Comparison of ENCODE assay signal across 24 cellular contexts in genomic region chr17:7513850-7514419, GRCh38. TPM values are rescaled to one million over a fixed set of nuclear protein-coding genes. Genes with fewer than 3 reads are reported as not detected.
A peak's percentile ranks its signal among the peaks of the same experiment; 100 is the strongest.
DNase-seq lines count a peak whose midpoint lies in the region; ATAC-seq, FAIRE-seq and TF ChIP-seq lines count a peak whose summit lies in the region.
"Had no signal": no experiment of that assay in that cellular context is flagged by ENCODE, and none has a peak within 500 bp of the region (broad histone marks: within the 10 kb centered on the region; RNA-seq: fewer than 3 reads in every experiment).

No MANE protein-coding gene starts in this region.

- H3K79me1 ChIP-seq in IMR-90 (ENCODE audit: low read depth in 1 of 2, low read length in 2 of 2): 0 out of 4 replicates have a peak, but pooled peaks cover 0 to 5% of the 10 kb centered on the region in 2 experiments

- H3K56ac ChIP-seq in IMR-90 (ENCODE audit: extremely low read depth, insufficient read depth, low read length): no peak overlapping the region

- H3K9me3 Mint-ChIP-seq in central memory CD8-positive, alpha-beta T cell: no peaks in the 10 kb centered on the region
- no peaks in the 10 kb centered on the region for H3K9me3 Mint-ChIP-seq in stimulated activated effector memory CD8-positive, alpha-beta T cell treated with anti-CD3 and anti-CD28 coated beads, Interleukin-12 subunit alpha, Interleukin-12 subunit beta, amount 100 ng/mL, for 72 hours
- no peaks in the 10 kb centered on the region for H3K9me3 Mint-ChIP-seq in Calu3 (ENCODE audit: low read depth, unreplicated experiment)
- H3K9me3 Mint-ChIP-seq: CD8-positive, alpha-beta memory T cell; natural killer cell treated with Interleukin-12 subunit alpha and Interleukin-12 subunit beta and Interleukin-15 and Interleukin-18, amount 100 ng/mL, for 72 hours had no signal

- dilution Hi-C loops in IMR-90 (cut with HindIII; ENCODE audit: low sequenced_read_pairs, unreplicated experiment): no loop called here

- no peak overlapping the region for H3K4ac ChIP-seq in IMR-90 (ENCODE audit: low read depth, low read length)

- no peak overlapping the region for H3K18ac ChIP-seq in IMR-90 (ENCODE audit: low read depth, low read length)

- FAIRE-seq in GM12891 (lab: Jason Lieb, UNC): no peak

- H3K27me3 Mint-ChIP-seq in central memory CD8-positive, alpha-beta T cell: no peaks in the 10 kb centered on the region
- no peaks in the 10 kb centered on the region for H3K27me3 Mint-ChIP-seq in Calu3 (ENCODE audit: unreplicated experiment)
- H3K27me3 Mint-ChIP-seq: activated CD8-positive, alpha-beta memory T cell treated with anti-CD3 and anti-CD28 coated beads, Interleukin-2, amount 10 ng/mL, durations not matched to agents 7 days and 5 days; CD8-positive, alpha-beta memory T cell; natural killer cell treated with Interleukin-12 subunit alpha and Interleukin-12 subunit beta and Interleukin-15 and Interleukin-18, amount 100 ng/mL, for 72 hours had no signal

- H4K5ac ChIP-seq in IMR-90 (ENCODE audit: low read depth, low read length): no peak overlapping the region

- in situ Hi-C loops in IMR-90 (cut with MboI; ENCODE audit: low sequenced_read_pairs): loop anchor here (5.0 kb wide), 1 partner anchor 38 kb away; no protein-coding TSS in a partner anchor

- H3K36me3 ChIP-seq in IMR-90 (ENCODE audit: control insufficient read depth, insufficient read depth, low read length) (peaks cover 57% of the 10 kb centered on the region), esophagus muscularis mucosa (peaks cover 44 to 62% (median 55%) of the 10 kb centered on the region in 4 donors)

- H2BK120ac ChIP-seq in IMR-90 (ENCODE audit: low read depth, low read length): no peak overlapping the region

- no peak overlapping the region for H3K4me2 ChIP-seq in IMR-90 (ENCODE audit: low read depth, low read length)

- H3K4me1 ChIP-seq in IMR-90 (ENCODE audit: control insufficient read depth, insufficient read depth, low read length) (0 out of 2 replicates have a peak, but pooled peaks cover 1% of the 10 kb centered on the region), esophagus muscularis mucosa (peaks cover 0 to 6% (median 0%) of the 10 kb centered on the region in 4 donors)
- H3K4me1 ChIP-seq: sigmoid colon had no signal

- no peak for TF ChIP-seq EP300 in esophagus muscularis mucosa (IDR thresholded peaks at IDR 0.05)

- TF ChIP-seq CTCF in IMR-90 (conservative IDR thresholded peaks at IDR 0.05; ENCODE audit: low read depth, low read length): no peak
- no peak for TF ChIP-seq CTCF in Calu3 (IDR thresholded peaks at IDR 0.05; ENCODE audit: unreplicated experiment)
- TF ChIP-seq CTCF in esophagus muscularis mucosa (IDR thresholded peaks at IDR 0.05): no peak

- H3K23ac ChIP-seq in IMR-90 (ENCODE audit: low read depth, low read length): no peak overlapping the region

- no peak overlapping the region for H2AK5ac ChIP-seq in IMR-90 (ENCODE audit: low read depth, low read length)

- H3K27ac ChIP-seq in IMR-90 (ENCODE audit: insufficient read depth, low read length): no peak overlapping the region
- H3K27ac ChIP-seq in esophagus muscularis mucosa (replicated peaks in 1 of 4): no peak overlapping the region
- H3K27ac ChIP-seq: brain microvascular endothelial cell, colonic mucosa, sigmoid colon had no signal

- H3K36me3 Mint-ChIP-seq in central memory CD8-positive, alpha-beta T cell (ENCODE audit: insufficient read depth): peaks cover 59% of the 10 kb centered on the region
- peaks cover 72% of the 10 kb centered on the region for H3K36me3 Mint-ChIP-seq in stimulated activated effector memory CD8-positive, alpha-beta T cell treated with anti-CD3 and anti-CD28 coated beads, Interleukin-12 subunit alpha, Interleukin-12 subunit beta, amount 100 ng/mL, for 72 hours
- peaks cover 27% of the 10 kb centered on the region for H3K36me3 Mint-ChIP-seq in Calu3 (ENCODE audit: insufficient read depth, unreplicated experiment)

- no peak overlapping the region for H2BK20ac ChIP-seq in IMR-90 (ENCODE audit: low read depth, low read length)

- no peak for TF ChIP-seq RAD21 in IMR-90 (IDR thresholded peaks at IDR 0.05; ENCODE audit: low read length)

- H3K27ac Mint-ChIP-seq in central memory CD8-positive, alpha-beta T cell (ENCODE audit: low read depth): peak overlapping the region; percentile 84
- peak overlapping the region; percentile 59 for H3K27ac Mint-ChIP-seq in stimulated activated effector memory CD8-positive, alpha-beta T cell treated with anti-CD3 and anti-CD28 coated beads, Interleukin-12 subunit alpha, Interleukin-12 subunit beta, amount 100 ng/mL, for 72 hours
- H3K27ac Mint-ChIP-seq in Calu3 (ENCODE audit: unreplicated experiment): no peak overlapping the region
- H3K27ac Mint-ChIP-seq: natural killer cell treated with Interleukin-12 subunit alpha and Interleukin-12 subunit beta and Interleukin-15 and Interleukin-18, amount 100 ng/mL, for 72 hours had no signal

- H2AFZ ChIP-seq in IMR-90 (replicated peaks; ENCODE audit: low read length, poor library complexity): no peak overlapping the region

- intact Hi-C loops in IMR-90 (cut with micrococcal nuclease) (loop anchor here (1.0 kb wide), 2 partner anchors 47 to 75 kb away; partner anchors contain the start of gene SENP3), Calu3 (cut with micrococcal nuclease; ENCODE audit: unreplicated experiment) (loop anchor here (1.0 kb wide), 1 partner anchor 47 kb away; the partner anchor contains the start of gene SENP3), esophagus muscularis mucosa (cut with DNase I) (loop anchor here (2.0 kb wide), 2 partner anchors 45 to 75 kb away; partner anchors contain the start of gene TNFSF13)

- H2BK15ac ChIP-seq in IMR-90 (ENCODE audit: low read depth, low read length): no peak overlapping the region

- no peak overlapping the region for H2BK5ac ChIP-seq in IMR-90 (ENCODE audit: low read depth, low read length, poor library complexity, severe bottlenecking)

- no peak overlapping the region for H3K9ac ChIP-seq in IMR-90 (ENCODE audit: low read depth, low read length)

- H3K27me3 ChIP-seq in IMR-90 (ENCODE audit: control insufficient read depth, insufficient read depth, low read length) (no peaks in the 10 kb centered on the region), esophagus muscularis mucosa (no peaks in the 10 kb centered on the region)
- H3K27me3 ChIP-seq: brain microvascular endothelial cell, colonic mucosa, sigmoid colon had no signal

- no peak overlapping the region for H3K14ac ChIP-seq in IMR-90 (replicated peaks; ENCODE audit: low read depth, low read length)

- no peak overlapping the region for H3K4me3 ChIP-seq in IMR-90 (ENCODE audit: insufficient read depth, low read depth, low read length)
- no peak overlapping the region for H3K4me3 ChIP-seq in esophagus muscularis mucosa
- H3K4me3 ChIP-seq: colonic mucosa, sigmoid colon had no signal

- peaks cover 3% of the 10 kb centered on the region; the same call in 1 of the 2 replicates for H4K20me1 ChIP-seq in IMR-90 (ENCODE audit: insufficient read depth, low read length)

- CTCF ChIA-PET in IMR-90 (lab: Yijun Ruan, JAX) (interaction anchor here (0.5 to 3.7 kb wide), 6 partner anchors 9 to 70 kb away, joined by 3 to 24 read pairs (median 3); partner anchors contain the start of genes MPDU1 and SENP3), Calu3 (lab: Charles Lee) (interaction anchor here (0.7 to 4.2 kb wide), 3 partner anchors 24 to 46 kb away, joined by 3 to 33 read pairs (median 4); partner anchors contain the start of gene TNFSF13)

- TF ChIP-seq POLR2A in GM12891 (IDR thresholded peaks at IDR 0.05; ENCODE audit: low read depth, low read length): no peak
- TF ChIP-seq POLR2A in IMR-90 (IDR thresholded peaks at IDR 0.05; ENCODE audit: low read depth, low read length): no peak
- TF ChIP-seq POLR2A in esophagus muscularis mucosa (IDR thresholded peaks at IDR 0.05; ENCODE audit: low read depth): no peak

- H3K4me3 Mint-ChIP-seq in central memory CD8-positive, alpha-beta T cell: no peak overlapping the region
- H3K4me3 Mint-ChIP-seq in stimulated activated effector memory CD8-positive, alpha-beta T cell treated with anti-CD3 and anti-CD28 coated beads, Interleukin-12 subunit alpha, Interleukin-12 subunit beta, amount 100 ng/mL, for 72 hours: no peak overlapping the region
- no peak overlapping the region for H3K4me3 Mint-ChIP-seq in Calu3 (ENCODE audit: low read depth, unreplicated experiment)
- H3K4me3 Mint-ChIP-seq: activated CD8-positive, alpha-beta memory T cell treated with anti-CD3 and anti-CD28 coated beads, Interleukin-2, amount 10 ng/mL, durations not matched to agents 7 days and 5 days; CD8-positive, alpha-beta memory T cell; natural killer cell treated with Interleukin-12 subunit alpha and Interleukin-12 subunit beta and Interleukin-15 and Interleukin-18, amount 100 ng/mL, for 72 hours had no signal

- no peak overlapping the region for H4K8ac ChIP-seq in IMR-90 (ENCODE audit: low read depth in 2 of 2, low read length in 2 of 2)

- 71 to 100% methylated on average over 1 to 10 of the region's 17 CpGs for WGBS in IMR-90 (ENCODE audit: extremely low coverage in 2 of 2, insufficient read length in 1 of 2), 2 experiments
- WGBS in esophagus muscularis mucosa: 73% methylated on average over 17 of the region's 17 CpGs

- H3K4me1 Mint-ChIP-seq in central memory CD8-positive, alpha-beta T cell: peaks cover 8% of the 10 kb centered on the region
- H3K4me1 Mint-ChIP-seq in stimulated activated effector memory CD8-positive, alpha-beta T cell treated with anti-CD3 and anti-CD28 coated beads, Interleukin-12 subunit alpha, Interleukin-12 subunit beta, amount 100 ng/mL, for 72 hours: peaks cover 15% of the 10 kb centered on the region
- H3K4me1 Mint-ChIP-seq in Calu3 (ENCODE audit: low read depth, unreplicated experiment): no peaks in the 10 kb centered on the region
- H3K4me1 Mint-ChIP-seq: activated CD8-positive, alpha-beta memory T cell treated with anti-CD3 and anti-CD28 coated beads, Interleukin-2, amount 10 ng/mL, durations not matched to agents 7 days and 5 days; CD8-positive, alpha-beta memory T cell had no signal

- no peak overlapping the region for H2AK9ac ChIP-seq in IMR-90 (replicated peaks; ENCODE audit: low read depth, low read length, poor library complexity)

- no peak for ATAC-seq in IMR-90 (ENCODE audit: low read depth)
- no peak for ATAC-seq in central memory CD8-positive, alpha-beta T cell (replicated peaks; ENCODE audit: extremely low read depth, poor library complexity, severe bottlenecking)
- no peak for ATAC-seq in stimulated activated effector memory CD8-positive, alpha-beta T cell treated with anti-CD3 and anti-CD28 coated beads, Interleukin-12 subunit alpha, Interleukin-12 subunit beta, amount 100 ng/mL, for 72 hours

- DNase-seq in GM12891 (ENCODE audit: insufficient read length, low spot score) (no peak), IMR-90 (no peak), Calu3 (no peak), epidermal melanocyte (ENCODE audit: insufficient read length, low spot score) (no peak), esophagus muscularis mucosa (ENCODE audit: extremely low spot score) (no peak)
- DNase-seq in central memory CD8-positive, alpha-beta T cell (ENCODE audit: low spot score in 2 of 2): no peak
- DNase-seq in stimulated activated effector memory CD8-positive, alpha-beta T cell treated with anti-CD3 and anti-CD28 coated beads, Interleukin-12 subunit alpha, Interleukin-12 subunit beta, amount 100 ng/mL, for 72 hours (ENCODE audit: low spot score in 2 of 2): no peak
- DNase-seq: activated CD8-positive, alpha-beta memory T cell treated with anti-CD3 and anti-CD28 coated beads, Interleukin-2, amount 10 ng/mL, durations not matched to agents 7 days and 5 days; activated effector memory CD4-positive, alpha-beta T cell treated with Interleukin-2 at 50 U/mL for 16 hours; colonic mucosa; DND-41; left cardiac atrium; NCI-H1048; NCI-H345; sigmoid colon; stimulated activated CD4-positive, alpha-beta T cell treated with anti-CD3 and anti-CD28 coated beads, Interleukin-15, amount 100 ng/mL, for 24 hours; stimulated activated CD8-positive, alpha-beta memory T cell treated with anti-CD3 and anti-CD28 coated beads, Interleukin-4, amount 100 ng/mL, for 48 hours had no signal

- no peaks in the 10 kb centered on the region for H3K9me1 ChIP-seq in IMR-90 (ENCODE audit: insufficient read depth, low read length)

- POLR2A ChIA-PET in IMR-90 (lab: Charles Lee; ENCODE audit: unreplicated experiment): no interaction called here

- BruUV-seq in IMR-90 (replicated peaks; lab: Mats Ljungman, UMichigan): TSS peak; percentile 86
- no TSS peak for BruUV-seq in Calu3 (replicated peaks; lab: Mats Ljungman, UMichigan)

- no peak overlapping the region for H4K91ac ChIP-seq in IMR-90 (ENCODE audit: insufficient read depth, low read depth, low read length)

- no peaks in the 10 kb centered on the region for H3K9me3 ChIP-seq in IMR-90 (ENCODE audit: control insufficient read depth, insufficient read depth, low read length)
- no peaks in the 10 kb centered on the region for H3K9me3 ChIP-seq in esophagus muscularis mucosa
- H3K9me3 ChIP-seq: colonic mucosa, sigmoid colon had no signal

RNA-seq across cellular contexts. Expression of gene POLR2A, which starts 29.8 kb away (rescaled TPM):
- 59.8 TPM for polyA plus RNA-seq in GM12891 (2012; ENCODE audit: low read depth, missing spikeins)
- total RNA-seq in IMR-90 (2012; rRNA removed) (56.4 and 56.6 TPM in 2 replicates), Calu3 (2022) (89.0 and 99.3 TPM in 2 replicates), esophagus muscularis mucosa (10 to 100 TPM; 29.5 to 66.4 (median 46.9) TPM)
- 38.4 and 54.0 TPM in 2 replicates for polyA plus RNA-seq in IMR-90 (2012; rRNA removed)
- polyA plus RNA-seq in IMR-90 (2012; cell fraction: cytosol; rRNA removed): 27.6 and 39.2 TPM in 2 replicates
- polyA plus RNA-seq in IMR-90 (2012; cell fraction: nucleus; rRNA removed; ENCODE audit: low replicate concordance): 56.8 and 69.7 TPM in 2 replicates

RNA-seq across cellular contexts. Expression of gene SLC35G6, which starts 32.7 kb away (rescaled TPM):
- polyA plus RNA-seq in GM12891 (2012; ENCODE audit: low read depth, missing spikeins): 0.08 TPM
- total RNA-seq in IMR-90 (2012; rRNA removed) (not detected in 2 replicates), Calu3 (2022) (not detected in 2 replicates), esophagus muscularis mucosa (not detected)
- polyA plus RNA-seq in IMR-90 (2012; rRNA removed): not detected in 2 replicates
- not detected in 2 replicates for polyA plus RNA-seq in IMR-90 (2012; cell fraction: cytosol; rRNA removed)
- polyA plus RNA-seq in IMR-90 (2012; cell fraction: nucleus; rRNA removed; ENCODE audit: low replicate concordance): not detected in 2 replicates
- total RNA-seq: activated CD8-positive, alpha-beta memory T cell treated with anti-CD3 and anti-CD28 coated beads, Interleukin-2, amount 10 ng/mL, durations not matched to agents 7 days and 5 days; CD8-positive, alpha-beta memory T cell; colonic mucosa; left cardiac atrium; LHCN-M2; natural killer cell treated with Interleukin-12 subunit alpha and Interleukin-12 subunit beta and Interleukin-15 and Interleukin-18, amount 100 ng/mL, for 72 hours; posterior vena cava; sigmoid colon; T-helper 1 cell treated with Interleukin-12 subunit alpha and Interleukin-12 subunit beta and Interleukin-4 antibody, amounts not matched to agents 30 ng/mL and 1 ng/mL, for 36 hours had no signal
- polyA plus RNA-seq: adipose tissue, sigmoid colon had no signal

RNA-seq across cellular contexts. Expression of gene ZBTB4, which starts 34.5 kb away (rescaled TPM):
- polyA plus RNA-seq in GM12891 (2012; ENCODE audit: low read depth, missing spikeins): 12.0 TPM
- 6.3 and 8.3 TPM in 2 replicates for total RNA-seq in IMR-90 (2012; rRNA removed)
- polyA plus RNA-seq in IMR-90 (2012; rRNA removed): 20.1 and 20.3 TPM in 2 replicates
- 12.2 and 17.4 TPM in 2 replicates for polyA plus RNA-seq in IMR-90 (2012; cell fraction: cytosol; rRNA removed)
- polyA plus RNA-seq in IMR-90 (2012; cell fraction: nucleus; rRNA removed; ENCODE audit: low replicate concordance): 49.1 and 50.3 TPM in 2 replicates
- total RNA-seq in Calu3 (2022): 27.2 and 28.1 TPM in 2 replicates
- total RNA-seq in esophagus muscularis mucosa: 100 to 1,000 TPM in 2 of 4 donors, 10 to 100 TPM in 2; 57.5 to 113 (median 87.7) TPM

RNA-seq across cellular contexts. Expression of gene TNFSF12, which starts 34.9 kb away (rescaled TPM):
- polyA plus RNA-seq in GM12891 (2012; ENCODE audit: low read depth, missing spikeins): 6.7 TPM
- 2.7 and 3.6 TPM in 2 replicates for total RNA-seq in IMR-90 (2012; rRNA removed)
- polyA plus RNA-seq in IMR-90 (2012; rRNA removed): 22.0 and 23.1 TPM in 2 replicates
- polyA plus RNA-seq in IMR-90 (2012; cell fraction: cytosol; rRNA removed): 33.5 and 41.8 TPM in 2 replicates
- 8.7 and 15.1 TPM in 2 replicates for polyA plus RNA-seq in IMR-90 (2012; cell fraction: nucleus; rRNA removed; ENCODE audit: low replicate concordance)
- total RNA-seq in Calu3 (2022): 7.7 and 8.4 TPM in 2 replicates
- 100 to 1,000 TPM; 102 to 136 (median 122) TPM for total RNA-seq in esophagus muscularis mucosa

RNA-seq across cellular contexts. Expression of gene TNFSF13, which starts 44.6 kb away (rescaled TPM):
- polyA plus RNA-seq in GM12891 (2012; ENCODE audit: low read depth, missing spikeins): 10.4 TPM
- total RNA-seq in IMR-90 (2012; rRNA removed) (0.56 TPM in 1 of 2 replicates, not detected in the other), Calu3 (2022) (19.7 and 25.7 TPM in 2 replicates), esophagus muscularis mucosa (10 to 100 TPM; 13.4 to 25.8 (median 22.4) TPM)
- 0.98 and 1.3 TPM in 2 replicates for polyA plus RNA-seq in IMR-90 (2012; rRNA removed)
- polyA plus RNA-seq in IMR-90 (2012; cell fraction: cytosol; rRNA removed): 1.1 and 1.2 TPM in 2 replicates
- polyA plus RNA-seq in IMR-90 (2012; cell fraction: nucleus; rRNA removed; ENCODE audit: low replicate concordance): 1.4 and 1.9 TPM in 2 replicates
- total RNA-seq: LHCN-M2 had no signal
- polyA plus RNA-seq: CD8-positive, alpha-beta memory T cell had no signal
